23 cellular contexts compared by ENCODE assay signal in genomic region chr12:124210991-124211577, GRCh38.
"Had no signal": no experiment of that assay in that cellular context is flagged by ENCODE, and none has a peak within 500 bp of the region (broad histone marks: within the 10 kb centered on the region; RNA-seq: fewer than 3 reads in every experiment).

No MANE protein-coding gene starts in this region.

- ATAC-seq: effector memory CD8-positive, alpha-beta T cell; left lobe of liver; natural killer cell treated with Interleukin-12 subunit alpha and Interleukin-12 subunit beta and Interleukin-15 and Interleukin-18, amount 100 ng/mL, for 72 hours; stimulated activated naive B cell treated with anti-CD40 and anti-IgM and Interleukin-4, amounts not matched to agents 10 μg/mL and 1 μg/mL and 100 μg/mL, for 72 hours had no signal

- H2AFZ ChIP-seq: parathyroid adenoma had no signal

- H3K4me3 Mint-ChIP-seq: effector memory CD8-positive, alpha-beta T cell; memory B cell; naive B cell; natural killer cell treated with Interleukin-12 subunit alpha and Interleukin-12 subunit beta and Interleukin-15 and Interleukin-18, amount 100 ng/mL, for 72 hours; neural crest cell; stimulated activated naive B cell treated with anti-CD40 and anti-IgM and Interleukin-4, amounts not matched to agents 10 μg/mL and 1 μg/mL and 100 μg/mL, for 72 hours; stimulated activated naive CD8-positive, alpha-beta T cell treated with anti-CD3 and anti-CD28 coated beads, Interleukin-15, Interleukin-2, amounts not matched to agents 100 ng/mL and 50 ng/mL, for 24 hours had no signal

- H3K27me3 ChIP-seq: right atrium auricular region, sigmoid colon, tibial nerve, upper lobe of left lung had no signal

- H3K4me1 Mint-ChIP-seq: memory B cell, naive B cell had no signal

- H3K36me3 ChIP-seq: right atrium auricular region, sigmoid colon, spleen, thoracic aorta, tibial nerve, upper lobe of left lung had no signal

- DNase-seq: cortex of kidney; effector memory CD8-positive, alpha-beta T cell; kidney; naive B cell; sigmoid colon; spleen; stimulated activated CD4-positive, alpha-beta T cell treated with anti-CD3 and anti-CD28 coated beads, Interleukin-4, amount 100 ng/mL, for 4 hours; stimulated activated naive B cell treated with anti-CD40 and anti-IgM and Interleukin-4, amounts not matched to agents 10 μg/mL and 1 μg/mL and 100 μg/mL, for 72 hours; upper lobe of left lung had no signal

- H3K4me3 ChIP-seq: lung, right atrium auricular region, sigmoid colon, skin epidermis, spleen, thoracic aorta, tibial nerve, upper lobe of left lung had no signal

- H3K4me1 ChIP-seq: parathyroid adenoma, sigmoid colon, spleen, tibial nerve, upper lobe of left lung had no signal

- H3K79me2 ChIP-seq: parathyroid adenoma had no signal

- H3K9ac ChIP-seq: parathyroid adenoma had no signal

- H3K27ac ChIP-seq: parathyroid adenoma, right atrium auricular region, sigmoid colon, skin epidermis, spleen, thoracic aorta, tibial nerve, upper lobe of left lung had no signal

- FAIRE-seq: frontal cortex, kidney, urothelium cell line had no signal

- H3K27ac Mint-ChIP-seq: effector memory CD8-positive, alpha-beta T cell; memory B cell; naive B cell; natural killer cell treated with Interleukin-12 subunit alpha and Interleukin-12 subunit beta and Interleukin-15 and Interleukin-18, amount 100 ng/mL, for 72 hours; progenitor cell of endocrine pancreas; stimulated activated naive B cell treated with anti-CD40 and anti-IgM and Interleukin-4, amounts not matched to agents 10 μg/mL and 1 μg/mL and 100 μg/mL, for 72 hours; stimulated activated naive CD8-positive, alpha-beta T cell treated with anti-CD3 and anti-CD28 coated beads, Interleukin-15, Interleukin-2, amounts not matched to agents 100 ng/mL and 50 ng/mL, for 24 hours had no signal
